27 cellular contexts compared by ENCODE assay signal in genomic region chr6:73004817-73005216, GRCh38.
"Had no signal": no experiment of that assay in that cellular context is flagged by ENCODE, and none has a peak within 500 bp of the region (broad histone marks: within the 10 kb centered on the region; RNA-seq: fewer than 3 reads in every experiment).

No MANE protein-coding gene starts in this region.

- H3K9me3 ChIP-seq: esophagus muscularis mucosa, gastroesophageal sphincter, heart left ventricle, prostate gland, stomach, thyroid gland, vagina had no signal

- H3K27ac ChIP-seq: esophagus muscularis mucosa, foreskin keratinocyte, gastroesophageal sphincter, heart left ventricle, hepatocyte, prostate gland, right atrium auricular region, stomach, thyroid gland, vagina had no signal

- H2AFZ ChIP-seq: hepatocyte had no signal

- H3K27me3 ChIP-seq: esophagus muscularis mucosa, foreskin keratinocyte, gastroesophageal sphincter, heart left ventricle, hepatocyte, right atrium auricular region, stomach, thyroid gland, vagina had no signal

- H3K36me3 ChIP-seq: esophagus muscularis mucosa, gastroesophageal sphincter, heart left ventricle, prostate gland, right atrium auricular region, stomach, thyroid gland, vagina had no signal

- ATAC-seq: foreskin keratinocyte; gastroesophageal sphincter; heart left ventricle; left lobe of liver; naive thymus-derived CD8-positive, alpha-beta T cell; sciatic nerve had no signal

- H3K79me2 ChIP-seq: hepatocyte had no signal

- H3K4me2 ChIP-seq: hepatocyte, smooth muscle cell had no signal

- H3K4me3 ChIP-seq: esophagus muscularis mucosa, gastroesophageal sphincter, heart left ventricle, hepatocyte, prostate gland, right atrium auricular region, smooth muscle cell, stomach, thyroid gland, vagina had no signal

- H3K4me1 ChIP-seq: esophagus muscularis mucosa, foreskin keratinocyte, gastroesophageal sphincter, heart left ventricle, prostate gland, right atrium auricular region, stomach, vagina had no signal

- FAIRE-seq: endothelial cell of umbilical vein, kidney had no signal

- DNase-seq: effector CD8-positive, alpha-beta T cell; endodermal cell; foreskin keratinocyte; heart left ventricle; kidney; mesenchymal stem cell; naive thymus-derived CD8-positive, alpha-beta T cell; nephron progenitor cell; nucleus accumbens; stimulated activated CD4-positive, alpha-beta T cell treated with anti-CD3 and anti-CD28 coated beads, Interleukin-12 subunit alpha, Interleukin-12 subunit beta, amount 100 ng/mL, for 4 hours; stimulated activated CD4-positive, alpha-beta T cell treated with anti-CD3 and anti-CD28 coated beads, Interleukin-1b, Interleukin-23, amount 100 ng/mL, for 48 hours; stimulated activated CD4-positive, alpha-beta T cell treated with anti-CD3 and anti-CD28 coated beads, Interleukin-4, amount 100 ng/mL, for 1 hour; stimulated activated CD8-positive, alpha-beta memory T cell treated with anti-CD3 and anti-CD28 coated beads, Interleukin-4, amount 100 ng/mL, for 48 hours; stimulated activated naive CD4-positive, alpha-beta T cell; stomach; thyroid gland; trophoblast cell had no signal
